8 cellular contexts compared by ENCODE assay signal in genomic region chr1:15847893-15848142, GRCh38. TPM values are rescaled to one million over a fixed set of nuclear protein-coding genes. Genes with fewer than 3 reads are reported as not detected.
DNase-seq lines count a peak whose midpoint lies in the region; ATAC-seq, FAIRE-seq and TF ChIP-seq lines count a peak whose summit lies in the region.

No MANE protein-coding gene starts in this region.

- in situ Hi-C loops in GM12878 (cut with MboI): no loop called here

- no peak for TF ChIP-seq RAD21 in GM12878 (IDR thresholded peaks at IDR 0.05; ENCODE audit: insufficient read depth, low read depth, low read length)

- SMC1A ChIA-PET in GM12878 (lab: Charles Lee; ENCODE audit: uncharacterized antibody, unreplicated experiment): interaction anchor here (1.5 to 5.2 kb wide), 5 partner anchors 11 to 100 kb away, joined by 4 to 27 read pairs (median 6); no protein-coding TSS in a partner anchor

- H3K4me1 ChIP-seq in cardiac muscle cell (ENCODE audit: low read depth) (peaks cover 26% of the 10 kb centered on the region), GM12878 (ENCODE audit: control insufficient read depth, insufficient read depth, low read length) (peaks cover 4% of the 10 kb centered on the region), mesendoderm (ENCODE audit: control insufficient read depth, low read depth, low read length) (peaks cover 2% of the 10 kb centered on the region), urinary bladder (ENCODE audit: insufficient read depth) (no peaks in the 10 kb centered on the region)

- FAIRE-seq in GM12878 (lab: Jason Lieb, UNC): no peak

- H3K9me3 ChIP-seq in cardiac muscle cell (ENCODE audit: low read depth) (no peaks in the 10 kb centered on the region), GM12878 (replicated peaks; ENCODE audit: control insufficient read depth, insufficient read depth, low read length) (no peaks in the 10 kb centered on the region)

- no TSS peak for BruUV-seq in GM12878 (replicated peaks; lab: Mats Ljungman, UMichigan)

- CTCF ChIA-PET in GM12878 (lab: Yijun Ruan, JAX): interaction anchor here (1.1 to 1.5 kb wide), 2 partner anchors 10 to 14 kb away, joined by 3 to 4 read pairs; no protein-coding TSS in a partner anchor

- H3K79me1 ChIP-seq in mesendoderm (ENCODE audit: low read length): peaks cover 6% of the 10 kb centered on the region

- POLR2A ChIA-PET in GM12878 (lab: Charles Lee): interaction anchor here (0.5 to 6.1 kb wide), 8 partner anchors 9 to 205 kb away, joined by 3 to 75 read pairs (median 3); partner anchors contain the start of gene ZBTB17

- no peak overlapping the region for H2BK5ac ChIP-seq in mesendoderm (ENCODE audit: low read length)

- H3K27me3 ChIP-seq in cardiac muscle cell (no peaks in the 10 kb centered on the region), GM12878 (replicated peaks in 1 of 2; ENCODE audit: control insufficient read depth in 2 of 2, insufficient read depth in 2 of 2, low read length in 1 of 2) (no peaks in the 10 kb centered on the region), mesendoderm (ENCODE audit: insufficient read depth, low read length, poor library complexity) (no peaks in the 10 kb centered on the region)

- H3K4ac ChIP-seq in mesendoderm (ENCODE audit: low read depth, low read length): peak overlapping the region; percentile 58

- DNase-seq in cardiac muscle cell (ENCODE audit: low read depth in 1 of 2, low spot score in 1 of 2) (no peak), Right ventricle myocardium superior (no peak), GM12878 (ENCODE audit: low read depth, low spot score) (no peak), mesendoderm (no peak), NCI-H2029 treated with DMSO at 0.1 percent for 48 hours (lab: John Stamatoyannopoulos, UW) (no peak), NCI-H2107 treated with DMSO at 0.1 percent for 48 hours (lab: John Stamatoyannopoulos, UW; ENCODE audit: unreplicated experiment) (no peak)

- TF ChIP-seq CTCF in cardiac muscle cell (IDR thresholded peaks at IDR 0.05; ENCODE audit: low read depth, low read length) (no peak), GM12878 (IDR thresholded peaks at IDR 0.05 in 2 of 3, conservative IDR thresholded peaks at IDR 0.05 in 1 of 3; ENCODE audit: control insufficient read depth in 2 of 3, extremely low read depth in 1 of 3, insufficient read depth in 1 of 3, low read depth in 3 of 3, low read length in 3 of 3) (no peak)

- no peak overlapping the region for H4K5ac ChIP-seq in mesendoderm (ENCODE audit: low read length)

- no peaks in the 10 kb centered on the region for H4K20me1 ChIP-seq in GM12878 (ENCODE audit: control insufficient read depth, insufficient read depth)

- H3K36me3 ChIP-seq in cardiac muscle cell (no peaks in the 10 kb centered on the region), GM12878 (ENCODE audit: control insufficient read depth in 2 of 2, insufficient read depth in 2 of 2, low read length in 1 of 2) (no peaks in the 10 kb centered on the region), mesendoderm (ENCODE audit: control insufficient read depth, insufficient read depth, low read length) (no peaks in the 10 kb centered on the region), urinary bladder (ENCODE audit: insufficient read depth) (no peaks in the 10 kb centered on the region)

- H2AK5ac ChIP-seq in mesendoderm (ENCODE audit: low read length): no peak overlapping the region

- peak overlapping the region; percentile 65 for H4K8ac ChIP-seq in mesendoderm (ENCODE audit: low read depth, low read length)

- H2BK120ac ChIP-seq in mesendoderm (ENCODE audit: low read depth, low read length): no peak overlapping the region

- intact Hi-C loops in Right ventricle myocardium superior (cut with DNase I): loop anchor here (2.0 to 5.0 kb wide), 2 partner anchors 13 to 39 kb away; no protein-coding TSS in a partner anchor
- intact Hi-C loops in GM12878 (cut with micrococcal nuclease; ENCODE audit: unreplicated experiment): loop anchor here (1.0 to 10.0 kb wide), 4 partner anchors 13 to 519 kb away; partner anchors contain the start of genes CASP9, DNAJC16 and SZRD1

- H3K4me3 ChIP-seq in cardiac muscle cell (peak overlapping the region; percentile 82), GM12878 (peak overlapping the region; percentile 94), mesendoderm (ENCODE audit: low read length) (peak overlapping the region; percentile 97), urinary bladder (ENCODE audit: low read depth, low read length) (peak overlapping the region; percentile 89)

- RAD21 ChIA-PET in GM12878 (lab: Charles Lee; ENCODE audit: unreplicated experiment): interaction anchor here (0.9 to 6.2 kb wide), 7 partner anchors 10 to 127 kb away, joined by 3 to 55 read pairs (median 5); partner anchors contain the start of genes UQCRHL and ZBTB17

- under 1% methylated on average over 17 of the region's 34 CpGs for WGBS in GM12878 (ENCODE audit: insufficient coverage, insufficient replicate concordance, low lambda C conversion rate, missing lambda C conversion rate)
- WGBS in mesendoderm (ENCODE audit: extremely low coverage, insufficient coverage, low lambda C conversion rate): no CpG with 5 or more reads among the region's 34 CpGs
- whole genome bisulfite sequencing in urinary bladder: 0% methylated on average over 34 of the region's 34 CpGs

- peak overlapping the region; percentile 37 for H3K23ac ChIP-seq in mesendoderm (ENCODE audit: low read length)

- TF ChIP-seq POLR2A in GM12878 (IDR thresholded peaks at IDR 0.05; ENCODE audit: low read depth, low read length): no peak

- peak overlapping the region; percentile 90 for H3K56ac ChIP-seq in mesendoderm (ENCODE audit: low read length)

- H3K9ac ChIP-seq in GM12878 (ENCODE audit: control insufficient read depth, insufficient read depth, low read length) (peak overlapping the region; percentile 88), mesendoderm (ENCODE audit: low read length) (peak overlapping the region; percentile 96)

- no peak for ATAC-seq in Right ventricle myocardium superior (ENCODE audit: poor library complexity)
- ATAC-seq in GM12878: no peak
- ATAC-seq in HG02970 (IDR thresholded peaks at IDR 0.05; ENCODE audit: low FRiP score, unreplicated experiment): no peak

- H3K4me2 ChIP-seq in GM12878 (ENCODE audit: control insufficient read depth, insufficient read depth) (peak overlapping the region; percentile 46; the same call in 1 of the 2 replicates), mesendoderm (ENCODE audit: low read length) (peak overlapping the region; percentile 100)

- H3K18ac ChIP-seq in mesendoderm (ENCODE audit: low read length): peak overlapping the region; percentile 97

- TF ChIP-seq EP300 in GM12878 (IDR thresholded peaks at IDR 0.05; ENCODE audit: borderline replicate concordance in 1 of 2, control insufficient read depth in 1 of 2, low read depth in 2 of 2, low read length in 2 of 2): no peak

- H3K27ac ChIP-seq in cardiac muscle cell: peak overlapping the region; percentile 98
- H3K27ac ChIP-seq in GM12878 (ENCODE audit: control insufficient read depth, insufficient read depth): peak overlapping the region; percentile 86
- H3K27ac ChIP-seq in mesendoderm (ENCODE audit: low read depth, low read length): peak overlapping the region; percentile 94
- H3K27ac ChIP-seq in urinary bladder (ENCODE audit: low read depth): peak overlapping the region; percentile 81

- no peak overlapping the region for H2BK15ac ChIP-seq in mesendoderm (replicated peaks; ENCODE audit: low read depth)

- peak overlapping the region; percentile 36; the same call in 1 of the 2 replicates for H2AFZ ChIP-seq in GM12878 (ENCODE audit: control insufficient read depth, low read depth, low read length)

- peaks cover 72% of the 10 kb centered on the region for H3K79me2 ChIP-seq in GM12878 (ENCODE audit: control insufficient read depth, insufficient read depth, low read length)
- H3K79me2 ChIP-seq in mesendoderm (ENCODE audit: control insufficient read depth, insufficient read depth, low read length): peaks cover 35% of the 10 kb centered on the region

RNA-seq across cellular contexts. Expression of gene SPEN, which starts 0.3 kb away (rescaled TPM):
- 14.8 and 31.6 TPM in 2 replicates for total RNA-seq in cardiac muscle cell
- 25.8 and 35.4 TPM in 2 replicates for polyA plus RNA-seq in cardiac muscle cell
- total RNA-seq in Right ventricle myocardium superior: 20.3 TPM
- total RNA-seq in GM12878 (2013; cell fraction: nucleolus; rRNA removed): 170 and 175 TPM in 2 replicates
- 18.9 and 20.9 TPM in 2 replicates for total RNA-seq in GM12878 (2014; rRNA removed)
- total RNA-seq in GM12878 (2014; rRNA removed; fragmentation: Illumina TruSeq; extraction: Trizol): 16.5 and 18.2 TPM in 2 replicates
- 57.5 and 58.7 TPM in 2 replicates for total RNA-seq in GM12878 (2021)
- polyA plus RNA-seq in GM12878 (2011; ENCODE audit: low read depth): 13.6 TPM
- 6.1 and 6.7 TPM in 2 replicates for polyA plus RNA-seq in GM12878 (2011; rRNA removed)
- 8.3 and 12.2 TPM in 2 replicates for polyA plus RNA-seq in GM12878 (2011; cell fraction: cytosol; rRNA removed)
- polyA plus RNA-seq in GM12878 (2011; cell fraction: nucleus; rRNA removed): 27.8 and 41.7 TPM in 2 replicates
- polyA plus RNA-seq in GM12878 (2012): 34.0 and 40.1 TPM in 2 replicates
- 45.0 and 58.7 TPM in 2 replicates for polyA plus RNA-seq in GM12878 (2014; fragmentation: Illumina TruSeq; extraction: Trizol)
- polyA plus RNA-seq in GM12878 (2014; fragmentation: Nextera tagmentation; extraction: Ambion mirVana): 10 to 100 TPM in 1 of 2 experiments, 1 to 10 TPM in 1; 5.2 to 12.9 TPM
- 28.4 and 34.9 TPM in 2 replicates for polyA plus RNA-seq in GM12878 (2014; rRNA removed)
- polyA plus RNA-seq in GM12878 (2016; fragmentation: Nextera tagmentation; extraction: Ambion mirVana): 10 to 100 TPM; 21.3 to 36.2 TPM
- 29.4 and 33.6 TPM in 2 replicates for polyA minus RNA-seq in GM12878 (2011; rRNA and poly(A)+ RNA removed)
- polyA minus RNA-seq in GM12878 (2011; cell fraction: cytosol; rRNA and poly(A)+ RNA removed): 21.8 and 24.4 TPM in 2 replicates
- 18.4 and 37.1 TPM in 2 replicates for polyA minus RNA-seq in GM12878 (2011; cell fraction: nucleus; rRNA and poly(A)+ RNA removed)
- 15.8 TPM for polyA plus RNA-seq in mesendoderm (2013, experiment 1 of 2)
- 15.8 TPM for polyA plus RNA-seq in mesendoderm (2013, experiment 2 of 2)
- 47.6 TPM for total RNA-seq in urinary bladder
- polyA plus RNA-seq in urinary bladder: 31.8 TPM

RNA-seq across cellular contexts. Expression of gene UQCRHL, which starts 40.4 kb away (rescaled TPM):
- total RNA-seq in cardiac muscle cell (3.9 and 5.0 TPM in 2 replicates), Right ventricle myocardium superior (6.1 TPM), GM12878 (2014; rRNA removed) (7.7 and 9.8 TPM in 2 replicates), GM12878 (2014; rRNA removed; fragmentation: Illumina TruSeq; extraction: Trizol) (5.9 TPM in 2 replicates), GM12878 (2021) (1.4 and 2.0 TPM in 2 replicates), urinary bladder (2.9 TPM)
- polyA plus RNA-seq in cardiac muscle cell (2.5 and 3.2 TPM in 2 replicates), GM12878 (2011; rRNA removed) (17.3 and 49.9 TPM in 2 replicates), GM12878 (2014; fragmentation: Illumina TruSeq; extraction: Trizol) (3.3 and 5.4 TPM in 2 replicates), GM12878 (2014; fragmentation: Nextera tagmentation; extraction: Ambion mirVana) (1 to 10 TPM; 6.7 to 7.5 TPM), GM12878 (2014; rRNA removed) (5.6 and 9.5 TPM in 2 replicates), GM12878 (2016; fragmentation: Nextera tagmentation; extraction: Ambion mirVana) (1 to 10 TPM; 1.9 to 2.3 TPM), urinary bladder (3.5 TPM)
- total RNA-seq in GM12878 (2013; cell fraction: nucleolus; rRNA removed): 0.49 and 0.84 TPM in 2 replicates
- polyA plus RNA-seq in GM12878 (2011; ENCODE audit: low read depth): 3.0 TPM
- 3.8 and 3.9 TPM in 2 replicates for polyA plus RNA-seq in GM12878 (2011; cell fraction: cytosol; rRNA removed)
- polyA plus RNA-seq in GM12878 (2011; cell fraction: nucleus; rRNA removed): 1.8 and 1.9 TPM in 2 replicates
- 4.4 and 6.2 TPM in 2 replicates for polyA plus RNA-seq in GM12878 (2012)
- polyA minus RNA-seq in GM12878 (2011; rRNA and poly(A)+ RNA removed): 1.2 and 1.3 TPM in 2 replicates
- polyA minus RNA-seq in GM12878 (2011; cell fraction: cytosol; rRNA and poly(A)+ RNA removed): 3.8 and 4.1 TPM in 2 replicates
- polyA minus RNA-seq in GM12878 (2011; cell fraction: nucleus; rRNA and poly(A)+ RNA removed): 0.12 and 0.19 TPM in 2 replicates
- 3.9 TPM for polyA plus RNA-seq in mesendoderm (2013, experiment 1 of 2)
- 4.1 TPM for polyA plus RNA-seq in mesendoderm (2013, experiment 2 of 2)
